In the genomic region with DNA sequence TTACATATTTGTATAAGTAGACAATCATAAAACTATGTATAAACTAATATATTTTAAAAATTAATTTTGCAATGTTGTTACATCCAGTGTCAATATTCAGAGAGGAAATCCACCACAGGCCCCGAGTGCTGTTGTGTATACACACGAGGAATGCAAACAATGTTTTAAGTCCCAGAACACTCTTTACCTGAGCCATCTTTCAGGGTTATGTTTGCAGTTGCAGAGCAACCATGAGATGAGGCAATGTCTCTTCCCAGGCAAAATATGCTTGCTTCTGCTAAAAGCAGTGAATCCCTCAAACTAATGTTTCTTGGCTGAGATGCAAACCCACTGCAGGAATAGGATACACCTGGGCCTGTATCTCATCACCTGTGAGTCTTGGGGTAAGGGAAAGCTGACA, we compare ENCODE assay signal across 1 cellular context.
A peak's percentile ranks its signal among the peaks of the same experiment; 100 is the strongest.
TF ChIP-seq lines count a peak whose summit lies in the region.

No MANE protein-coding gene starts in this region.

TF ChIP-seq in HepG2, 621 proteins besides CTCF, POLR2A, EP300 and RAD21 (continued from another document and continues in another):
- TF ChIP-seq HNF1A (IDR thresholded peaks at IDR 0.05; ENCODE audit: low read depth), result no peak
- TF ChIP-seq HNF1A (CRISPR knock-in tag; IDR thresholded peaks at IDR 0.05; ENCODE audit: borderline replicate concordance), result peak; percentile 36; the same call in 1 of the 2 replicates
- TF ChIP-seq ZNF354B (CRISPR knock-in tag; IDR thresholded peaks at IDR 0.05), result no peak
- no peak for TF ChIP-seq MEIS1 (CRISPR knock-in tag; IDR thresholded peaks at IDR 0.05; ENCODE audit: borderline replicate concordance)
- TF ChIP-seq ZNF543 (CRISPR knock-in tag; IDR thresholded peaks at IDR 0.05), result no peak
- no peak for TF ChIP-seq DNMT1 (CRISPR knock-in tag; IDR thresholded peaks at IDR 0.05)
- TF ChIP-seq, protein P1, sequence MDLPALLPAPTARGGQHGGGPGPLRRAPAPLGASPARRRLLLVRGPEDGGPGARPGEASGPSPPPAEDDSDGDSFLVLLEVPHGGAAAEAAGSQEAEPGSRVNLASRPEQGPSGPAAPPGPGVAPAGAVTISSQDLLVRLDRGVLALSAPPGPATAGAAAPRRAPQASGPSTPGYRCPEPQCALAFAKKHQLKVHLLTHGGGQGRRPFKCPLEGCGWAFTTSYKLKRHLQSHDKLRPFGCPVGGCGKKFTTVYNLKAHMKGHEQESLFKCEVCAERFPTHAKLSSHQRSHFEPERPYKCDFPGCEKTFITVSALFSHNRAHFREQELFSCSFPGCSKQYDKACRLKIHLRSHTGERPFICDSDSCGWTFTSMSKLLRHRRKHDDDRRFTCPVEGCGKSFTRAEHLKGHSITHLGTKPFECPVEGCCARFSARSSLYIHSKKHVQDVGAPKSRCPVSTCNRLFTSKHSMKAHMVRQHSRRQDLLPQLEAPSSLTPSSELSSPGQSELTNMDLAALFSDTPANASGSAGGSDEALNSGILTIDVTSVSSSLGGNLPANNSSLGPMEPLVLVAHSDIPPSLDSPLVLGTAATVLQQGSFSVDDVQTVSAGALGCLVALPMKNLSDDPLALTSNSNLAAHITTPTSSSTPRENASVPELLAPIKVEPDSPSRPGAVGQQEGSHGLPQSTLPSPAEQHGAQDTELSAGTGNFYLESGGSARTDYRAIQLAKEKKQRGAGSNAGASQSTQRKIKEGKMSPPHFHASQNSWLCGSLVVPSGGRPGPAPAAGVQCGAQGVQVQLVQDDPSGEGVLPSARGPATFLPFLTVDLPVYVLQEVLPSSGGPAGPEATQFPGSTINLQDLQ (CRISPR knock-in tag; IDR thresholded peaks at IDR 0.05), result no peak
- TF ChIP-seq ZNF83 (CRISPR knock-in tag; IDR thresholded peaks at IDR 0.05; ENCODE audit: borderline replicate concordance), result no peak
- TF ChIP-seq FOXC1 (CRISPR knock-in tag; IDR thresholded peaks at IDR 0.05; ENCODE audit: borderline replicate concordance), result peak; percentile 23; the same call in 1 of the 2 replicates
- no peak for TF ChIP-seq ZNF20 (CRISPR knock-in tag; IDR thresholded peaks at IDR 0.05)
- TF ChIP-seq, protein P2, sequence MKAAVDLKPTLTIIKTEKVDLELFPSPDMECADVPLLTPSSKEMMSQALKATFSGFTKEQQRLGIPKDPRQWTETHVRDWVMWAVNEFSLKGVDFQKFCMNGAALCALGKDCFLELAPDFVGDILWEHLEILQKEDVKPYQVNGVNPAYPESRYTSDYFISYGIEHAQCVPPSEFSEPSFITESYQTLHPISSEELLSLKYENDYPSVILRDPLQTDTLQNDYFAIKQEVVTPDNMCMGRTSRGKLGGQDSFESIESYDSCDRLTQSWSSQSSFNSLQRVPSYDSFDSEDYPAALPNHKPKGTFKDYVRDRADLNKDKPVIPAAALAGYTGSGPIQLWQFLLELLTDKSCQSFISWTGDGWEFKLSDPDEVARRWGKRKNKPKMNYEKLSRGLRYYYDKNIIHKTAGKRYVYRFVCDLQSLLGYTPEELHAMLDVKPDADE (CRISPR knock-in tag; IDR thresholded peaks at IDR 0.05), result no peak
- peak; percentile 86; the same call in 1 of the 2 replicates for TF ChIP-seq MIER3 (CRISPR knock-in tag; IDR thresholded peaks at IDR 0.05; ENCODE audit: borderline replicate concordance)
- no peak for TF ChIP-seq MTA3 (CRISPR knock-in tag; IDR thresholded peaks at IDR 0.05)
- no peak for TF ChIP-seq ASH2L (IDR thresholded peaks at IDR 0.05; ENCODE audit: insufficient read length, low read depth, low read length)
- TF ChIP-seq MBNL3 (CRISPR knock-in tag; conservative IDR thresholded peaks at IDR 0.05), result no peak
- TF ChIP-seq ZNF597 (CRISPR knock-in tag; IDR thresholded peaks at IDR 0.05), result no peak
- TF ChIP-seq RBM39 (IDR thresholded peaks at IDR 0.05; ENCODE audit: low read depth, low read length, poor library complexity, severe bottlenecking), result no peak
- peak; percentile 93; the same call in 1 of the 2 replicates for TF ChIP-seq FOXJ3 (CRISPR knock-in tag; IDR thresholded peaks at IDR 0.05; ENCODE audit: borderline replicate concordance)
- no peak for TF ChIP-seq ZSCAN25 (CRISPR knock-in tag; IDR thresholded peaks at IDR 0.05)
- TF ChIP-seq HNRNPLL (IDR thresholded peaks at IDR 0.05; ENCODE audit: low read depth, low read length, poor library complexity, severe bottlenecking), result no peak
- TF ChIP-seq MTF2 (CRISPR knock-in tag; IDR thresholded peaks at IDR 0.05; ENCODE audit: borderline replicate concordance), result no peak
- TF ChIP-seq SKI (IDR thresholded peaks at IDR 0.05; ENCODE audit: partially characterized antibody), result peak; percentile 27
- no peak for TF ChIP-seq PHF20 (CRISPR knock-in tag; IDR thresholded peaks at IDR 0.05)
- peak; percentile 83; the same call in 1 of the 2 replicates for TF ChIP-seq RERE (CRISPR knock-in tag; IDR thresholded peaks at IDR 0.05; ENCODE audit: low read depth)
- no peak for TF ChIP-seq NCOA1 (CRISPR knock-in tag; IDR thresholded peaks at IDR 0.05)
- peak; percentile 96 for TF ChIP-seq HDAC2 (CRISPR knock-in tag; IDR thresholded peaks at IDR 0.05)
- TF ChIP-seq, protein P3, sequence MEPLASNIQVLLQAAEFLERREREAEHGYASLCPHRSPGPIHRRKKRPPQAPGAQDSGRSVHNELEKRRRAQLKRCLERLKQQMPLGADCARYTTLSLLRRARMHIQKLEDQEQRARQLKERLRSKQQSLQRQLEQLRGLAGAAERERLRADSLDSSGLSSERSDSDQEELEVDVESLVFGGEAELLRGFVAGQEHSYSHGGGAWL (CRISPR knock-in tag; IDR thresholded peaks at IDR 0.05), result no peak
- no peak for TF ChIP-seq PHF5A (CRISPR knock-in tag; IDR thresholded peaks at IDR 0.05; ENCODE audit: low read depth, unreplicated experiment)
- TF ChIP-seq PRPF4 (IDR thresholded peaks at IDR 0.05; ENCODE audit: low read depth, low read length, poor library complexity, severe bottlenecking), result no peak
- peak; percentile 88 for TF ChIP-seq HOMEZ (CRISPR knock-in tag; IDR thresholded peaks at IDR 0.05; ENCODE audit: low read depth)
- 0 out of 2 replicates have a peak, but pooled peaks have one; percentile 34 for TF ChIP-seq ZBTB7B (CRISPR knock-in tag; IDR thresholded peaks at IDR 0.05)
- TF ChIP-seq SOX13 (IDR thresholded peaks at IDR 0.05), result no peak
- TF ChIP-seq SOX13 (CRISPR knock-in tag; conservative IDR thresholded peaks at IDR 0.05 in 1 of 2, IDR thresholded peaks at IDR 0.05 in 1 of 2), result peak in 1 of 2 experiments; percentile 85; a peak in 2 of 4 replicates
- no peak for TF ChIP-seq ZKSCAN1 (IDR thresholded peaks at IDR 0.05; ENCODE audit: low read length)
- TF ChIP-seq ZFP36L1 (CRISPR knock-in tag; IDR thresholded peaks at IDR 0.05), result no peak; the same call in 1 of the 2 replicates
- TF ChIP-seq THYN1 (CRISPR knock-in tag; IDR thresholded peaks at IDR 0.05; ENCODE audit: borderline replicate concordance, low read depth), result no peak
- TF ChIP-seq ZNF766 (CRISPR knock-in tag; IDR thresholded peaks at IDR 0.05; ENCODE audit: borderline replicate concordance), result peak; percentile 35; the same call in 1 of the 2 replicates
- TF ChIP-seq ZNF569 (CRISPR knock-in tag; IDR thresholded peaks at IDR 0.05; ENCODE audit: borderline replicate concordance), result no peak
- no peak for TF ChIP-seq ZNF446 (CRISPR knock-in tag; IDR thresholded peaks at IDR 0.05)
- TF ChIP-seq YEATS2 (CRISPR knock-in tag; IDR thresholded peaks at IDR 0.05; ENCODE audit: borderline replicate concordance), result 0 out of 2 replicates have a peak, but pooled peaks have one; percentile 43
- no peak for TF ChIP-seq TFDP1 (CRISPR knock-in tag; IDR thresholded peaks at IDR 0.05; ENCODE audit: borderline replicate concordance)
- no peak for TF ChIP-seq NKX3-1 (CRISPR knock-in tag; IDR thresholded peaks at IDR 0.05)
